In genomic region chr10:131077724-131078123, GRCh38 we compare ENCODE assay signal across 21 cellular contexts.
DNase-seq lines count a peak whose midpoint lies in the region; ATAC-seq and TF ChIP-seq lines count a peak whose summit lies in the region.
"Had no signal": no experiment of that assay in that cellular context is flagged by ENCODE, and none has a peak within 500 bp of the region (broad histone marks: within the 10 kb centered on the region; RNA-seq: fewer than 3 reads in every experiment).

No MANE protein-coding gene starts in this region.

- H3F3A ChIP-seq in neural cell (ENCODE audit: insufficient read depth, low read length, poor library complexity, severe bottlenecking): no peaks in the 10 kb centered on the region

- TF ChIP-seq RAD21 in neural cell (conservative IDR thresholded peaks at IDR 0.05): no peak

- H3K4me3 ChIP-seq in neural cell (ENCODE audit: low read length): no peak overlapping the region
- H3K4me3 ChIP-seq in testis: no peak overlapping the region
- H3K4me3 ChIP-seq in tibial artery: no peak overlapping the region
- no peak overlapping the region for H3K4me3 ChIP-seq in right lobe of liver
- H3K4me3 ChIP-seq: BLaER1, GM12878, GM23338 had no signal

- H3K4me1 ChIP-seq in testis: peaks cover 20% of the 10 kb centered on the region
- H3K4me1 ChIP-seq in tibial artery: peaks cover 0 to 1% (median 0%) of the 10 kb centered on the region in 4 donors
- no peaks in the 10 kb centered on the region for H3K4me1 ChIP-seq in right lobe of liver

- TF ChIP-seq POLR2A in testis (IDR thresholded peaks at IDR 0.05) (no peak), right lobe of liver (IDR thresholded peaks at IDR 0.05) (no peak)

- no peak for TF ChIP-seq CTCF in neural cell (IDR thresholded peaks at IDR 0.05; ENCODE audit: poor library complexity, severe bottlenecking)
- TF ChIP-seq CTCF in testis (IDR thresholded peaks at IDR 0.05): no peak
- no peak for TF ChIP-seq CTCF in tibial artery (IDR thresholded peaks at IDR 0.05)
- no peak for TF ChIP-seq CTCF in right lobe of liver (IDR thresholded peaks at IDR 0.05)

- H3K9me3 ChIP-seq in neural cell (ENCODE audit: low read length) (no peaks in the 10 kb centered on the region), testis (no peaks in the 10 kb centered on the region), tibial artery (no peaks in the 10 kb centered on the region), right lobe of liver (no peaks in the 10 kb centered on the region)
- H3K9me3 ChIP-seq: BLaER1 had no signal

- H3K9ac ChIP-seq in neural cell (ENCODE audit: low read length): peak overlapping the region; percentile 11
- H3K9ac ChIP-seq: BLaER1 had no signal

- WGBS in testis, 2 donors: 90 to 92% methylated on average over 6 of the region's 6 CpGs
- WGBS in right lobe of liver (ENCODE audit: insufficient coverage, low coverage, low lambda C conversion rate, missing lambda C conversion rate): 70% methylated on average over 2 of the region's 6 CpGs

- intact Hi-C loops in Right ventricle myocardium inferior (cut with DNase I) (no loop called here), Right ventricle myocardium superior (cut with DNase I) (no loop called here), posterior vena cava (cut with DNase I) (no loop called here), testis (cut with DNase I; ENCODE audit: low total_unique reads) (no loop called here), tibial artery (cut with DNase I; ENCODE audit: low total_unique reads) (no loop called here), right lobe of liver (cut with DNase I) (no loop called here)

- H2AFZ ChIP-seq in neural cell (ENCODE audit: low read depth, low read length): no peak overlapping the region
- H2AFZ ChIP-seq: GM23338 had no signal

- H3K79me2 ChIP-seq in neural cell (replicated peaks; ENCODE audit: insufficient read depth, low read length): no peaks in the 10 kb centered on the region

- no peaks in the 10 kb centered on the region for H3K36me3 ChIP-seq in neural cell (ENCODE audit: insufficient read depth, low read length)
- H3K36me3 ChIP-seq in testis (ENCODE audit: low read depth, missing control alignments): no peaks in the 10 kb centered on the region
- H3K36me3 ChIP-seq in tibial artery: no peaks in the 10 kb centered on the region
- H3K36me3 ChIP-seq in right lobe of liver: no peaks in the 10 kb centered on the region
- H3K36me3 ChIP-seq: BLaER1 had no signal

- H3K4me2 ChIP-seq in neural cell (ENCODE audit: low read length): no peak overlapping the region
- H3K4me2 ChIP-seq: BLaER1, GM23338 had no signal

- ATAC-seq in Right ventricle myocardium inferior (no peak), Right ventricle myocardium superior (ENCODE audit: poor library complexity) (no peak), HG03469 (IDR thresholded peaks at IDR 0.05; ENCODE audit: unreplicated experiment) (no peak), right lobe of liver (no peak)
- ATAC-seq: GM12878, GM23338, HCT116 had no signal

- H3K9me2 ChIP-seq in neural cell (ENCODE audit: insufficient read depth, low read length): no peaks in the 10 kb centered on the region

- DNase-seq in Right ventricle myocardium inferior (ENCODE audit: missing footprints) (peak; percentile 28), Right ventricle myocardium superior (no peak), posterior vena cava (ENCODE audit: low spot score) (peak; percentile 19), testis (peak; percentile 8), tibial artery (no peak), right lobe of liver (no peak)
- DNase-seq: CD4-positive, alpha-beta T cell; CD8-positive, alpha-beta memory T cell; DMS 273 treated with DMSO at 0.1 percent for 48 hours; DMS79; EL; GDM1; H9 had no signal

- H3K27ac ChIP-seq in neural cell (ENCODE audit: low read length): no peak overlapping the region
- H3K27ac ChIP-seq in testis: no peak overlapping the region
- H3K27ac ChIP-seq in tibial artery: no peak overlapping the region
- H3K27ac ChIP-seq in right lobe of liver: no peak overlapping the region
- H3K27ac ChIP-seq: 22Rv1, BLaER1, C4-2B had no signal

- no peaks in the 10 kb centered on the region for H4K20me1 ChIP-seq in neural cell (ENCODE audit: insufficient read depth)
- H4K20me1 ChIP-seq: BLaER1 had no signal

- H3K27me3 ChIP-seq in neural cell (ENCODE audit: insufficient read depth, low read depth, low read length) (no peaks in the 10 kb centered on the region), testis (no peaks in the 10 kb centered on the region), tibial artery (peaks cover 0 to 3% of the 10 kb centered on the region in 2 donors), right lobe of liver (no peaks in the 10 kb centered on the region)
- H3K27me3 ChIP-seq: BLaER1 had no signal

- no peak for TF ChIP-seq EP300 in neural cell (conservative IDR thresholded peaks at IDR 0.05; ENCODE audit: poor library complexity, severe bottlenecking)

TF ChIP-seq in neural cell, 6 proteins besides CTCF, POLR2A, EP300 and RAD21:
- TF ChIP-seq POLR2AphosphoS5 (IDR thresholded peaks at IDR 0.05) (no peak), MXI1 (conservative IDR thresholded peaks at IDR 0.05; ENCODE audit: poor library complexity, severe bottlenecking) (no peak), EZH2 (IDR thresholded peaks at IDR 0.05; ENCODE audit: borderline replicate concordance, insufficient read depth, low read length, poor library complexity, severe bottlenecking) (no peak), SMC3 (conservative IDR thresholded peaks at IDR 0.05; ENCODE audit: poor library complexity) (no peak), TAF1 (IDR thresholded peaks at IDR 0.05; ENCODE audit: low read depth) (no peak)
- TF ChIP-seq, protein P1, sequence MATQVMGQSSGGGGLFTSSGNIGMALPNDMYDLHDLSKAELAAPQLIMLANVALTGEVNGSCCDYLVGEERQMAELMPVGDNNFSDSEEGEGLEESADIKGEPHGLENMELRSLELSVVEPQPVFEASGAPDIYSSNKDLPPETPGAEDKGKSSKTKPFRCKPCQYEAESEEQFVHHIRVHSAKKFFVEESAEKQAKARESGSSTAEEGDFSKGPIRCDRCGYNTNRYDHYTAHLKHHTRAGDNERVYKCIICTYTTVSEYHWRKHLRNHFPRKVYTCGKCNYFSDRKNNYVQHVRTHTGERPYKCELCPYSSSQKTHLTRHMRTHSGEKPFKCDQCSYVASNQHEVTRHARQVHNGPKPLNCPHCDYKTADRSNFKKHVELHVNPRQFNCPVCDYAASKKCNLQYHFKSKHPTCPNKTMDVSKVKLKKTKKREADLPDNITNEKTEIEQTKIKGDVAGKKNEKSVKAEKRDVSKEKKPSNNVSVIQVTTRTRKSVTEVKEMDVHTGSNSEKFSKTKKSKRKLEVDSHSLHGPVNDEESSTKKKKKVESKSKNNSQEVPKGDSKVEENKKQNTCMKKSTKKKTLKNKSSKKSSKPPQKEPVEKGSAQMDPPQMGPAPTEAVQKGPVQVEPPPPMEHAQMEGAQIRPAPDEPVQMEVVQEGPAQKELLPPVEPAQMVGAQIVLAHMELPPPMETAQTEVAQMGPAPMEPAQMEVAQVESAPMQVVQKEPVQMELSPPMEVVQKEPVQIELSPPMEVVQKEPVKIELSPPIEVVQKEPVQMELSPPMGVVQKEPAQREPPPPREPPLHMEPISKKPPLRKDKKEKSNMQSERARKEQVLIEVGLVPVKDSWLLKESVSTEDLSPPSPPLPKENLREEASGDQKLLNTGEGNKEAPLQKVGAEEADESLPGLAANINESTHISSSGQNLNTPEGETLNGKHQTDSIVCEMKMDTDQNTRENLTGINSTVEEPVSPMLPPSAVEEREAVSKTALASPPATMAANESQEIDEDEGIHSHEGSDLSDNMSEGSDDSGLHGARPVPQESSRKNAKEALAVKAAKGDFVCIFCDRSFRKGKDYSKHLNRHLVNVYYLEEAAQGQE (IDR thresholded peaks at IDR 0.05; ENCODE audit: borderline replicate concordance): no peak
TF ChIP-seq in neural cell: peak in this region for 0.

Comparison
In these comparisons a context has a peak if more than half of its experiments do, and no peak if none do; other contexts are left out.
1. DNase-seq: peak in Right ventricle myocardium inferior (single experiment), posterior vena cava (single experiment) and testis (single experiment); none in Right ventricle myocardium superior (single experiment), tibial artery (0 of 2) and right lobe of liver (0 of 3).